In the genomic region with DNA sequence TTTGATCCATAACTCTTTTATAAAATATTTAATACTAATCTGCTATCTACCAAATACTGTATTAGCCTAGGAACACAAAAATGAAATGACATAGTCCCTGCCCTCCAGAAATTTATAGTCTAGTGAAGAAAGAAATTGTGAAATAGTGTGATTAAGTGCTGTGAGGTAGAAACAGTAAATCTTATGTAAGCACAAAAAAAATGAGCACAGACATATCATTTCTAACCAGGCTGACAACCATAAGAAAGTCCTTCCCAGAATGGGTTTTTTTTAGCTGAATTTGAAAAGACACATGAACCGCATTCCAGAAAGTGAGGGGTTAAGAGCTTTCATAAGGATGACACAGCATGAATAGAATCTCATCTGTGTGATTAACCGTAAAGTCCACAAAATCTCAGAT, we compare ENCODE assay signal across 20 cellular contexts.
A peak's percentile ranks its signal among the peaks of the same experiment; 100 is the strongest.
DNase-seq lines count a peak whose midpoint lies in the region; ATAC-seq and TF ChIP-seq lines count a peak whose summit lies in the region.
"Had no signal": no experiment of that assay in that cellular context is flagged by ENCODE, and none has a peak within 500 bp of the region (broad histone marks: within the 10 kb centered on the region; RNA-seq: fewer than 3 reads in every experiment).

No MANE protein-coding gene starts in this region.

- no peaks in the 10 kb centered on the region for H3K27me3 ChIP-seq in uterus
- H3K27me3 ChIP-seq: BLaER1 treated with 17β-estradiol and CSF1 and Interleukin-3, amounts not matched to agents 10 nM and 100 nM; SJCRH30 had no signal

- TF ChIP-seq POLR2A in uterus (IDR thresholded peaks at IDR 0.05) = no peak

- no peak for ATAC-seq in GM18858 (IDR thresholded peaks at IDR 0.05; ENCODE audit: unreplicated experiment)
- ATAC-seq: Right ventricle myocardium inferior, SK-N-SH treated with all-trans-retinoic acid at 6 μM for 48 hours had no signal

- H3K9me3 ChIP-seq in uterus = no peaks in the 10 kb centered on the region
- H3K9me3 ChIP-seq: BLaER1 treated with 17β-estradiol and CSF1 and Interleukin-3, amounts not matched to agents 10 nM and 100 nM; SJCRH30 had no signal

- H3K4me3 ChIP-seq in epithelial cell of esophagus (ENCODE audit: low read length) = no peak overlapping the region
- no peak overlapping the region for H3K4me3 ChIP-seq in uterus
- H3K4me3 ChIP-seq: BLaER1 treated with 17β-estradiol and CSF1 and Interleukin-3, amounts not matched to agents 10 nM and 100 nM; PC-9; SJCRH30 had no signal

- no peak overlapping the region for H3K27ac ChIP-seq in uterus
- H3K27ac ChIP-seq: BLaER1 treated with 17β-estradiol and CSF1 and Interleukin-3, amounts not matched to agents 10 nM and 100 nM; KMS-11; PC-9; SJCRH30 had no signal

- H3K36me3 ChIP-seq in uterus = no peaks in the 10 kb centered on the region
- H3K36me3 ChIP-seq: BLaER1 treated with 17β-estradiol and CSF1 and Interleukin-3, amounts not matched to agents 10 nM and 100 nM; SJCRH30 had no signal

- H3K4me1 ChIP-seq in uterus = no peaks in the 10 kb centered on the region
- H3K4me1 ChIP-seq: BLaER1 treated with 17β-estradiol and CSF1 and Interleukin-3, amounts not matched to agents 10 nM and 100 nM had no signal

- TF ChIP-seq CTCF in epithelial cell of esophagus (IDR thresholded peaks at IDR 0.05; ENCODE audit: insufficient read depth, low read depth, low read length, missing control alignments) = no peak
- no peak for TF ChIP-seq CTCF in uterus (IDR thresholded peaks at IDR 0.05)

- DNase-seq in Caki2 (ENCODE audit: low read depth) (peak; percentile 2), NOMO-1 treated with DMSO at 0.1 percent for 48 hours (lab: John Stamatoyannopoulos, UW; ENCODE audit: unreplicated experiment) (peak; percentile 79), epithelial cell of esophagus (ENCODE audit: low read depth) (peak; percentile 3), non-pigmented ciliary epithelial cell (ENCODE audit: low read depth) (peak; percentile 1), AG08396 (ENCODE audit: low spot score) (no peak), uterus (no peak)
- DNase-seq: AML-193; CD4-positive, alpha-beta T cell; DMS53; MM.1S; NCI-H2029; NCI-H2227 treated with DMSO at 0.1 percent for 48 hours; NCI-H526 treated with DMSO at 0.1 percent for 48 hours; PC-9; SJCRH30 had no signal

- intact Hi-C loops in uterus (cut with DNase I; ENCODE audit: low total_unique reads) = no loop called here

- in situ Hi-C loops in Caki2 (cut with HindIII; ENCODE audit: low pct_unique_long_range_greater_than_20kb, low sequenced_read_pairs) = no loop called here

Comparison
In these comparisons a context has a peak if more than half of its experiments do, and no peak if none do; other contexts are left out.
1. DNase-seq: peak in Caki2 (single experiment), NOMO-1 treated with DMSO at 0.1 percent for 48 hours (single experiment), epithelial cell of esophagus (single experiment) and non-pigmented ciliary epithelial cell (single experiment); none in AG08396 (single experiment) and uterus (0 of 2).